In the genomic region with DNA sequence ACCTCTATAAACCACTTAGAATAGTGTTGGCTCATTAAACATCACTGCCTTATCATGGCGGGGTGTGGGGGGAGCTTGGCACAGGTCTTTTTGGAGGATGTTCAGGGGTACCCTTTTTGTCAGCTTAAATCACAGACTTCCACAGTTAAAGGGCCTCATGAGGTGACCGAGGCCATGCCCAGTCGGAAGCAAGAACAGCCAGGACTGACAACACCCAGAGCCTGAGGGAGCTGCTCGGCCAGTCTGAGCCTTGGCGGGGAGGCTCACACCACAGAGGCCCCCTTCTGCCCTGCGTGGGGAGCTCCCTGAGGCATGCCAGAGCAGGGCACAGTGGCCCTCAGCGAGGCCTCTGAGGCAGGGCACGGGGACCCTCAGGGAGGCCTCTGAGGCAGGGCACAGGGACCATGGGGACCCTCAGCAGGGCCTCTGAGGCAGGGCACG, we compare ENCODE assay signal across 18 cellular contexts. TPM values are rescaled to one million over a fixed set of nuclear protein-coding genes. Genes with fewer than 3 reads are reported as not detected.
A peak's percentile ranks its signal among the peaks of the same experiment; 100 is the strongest.
DNase-seq lines count a peak whose midpoint lies in the region; ATAC-seq and TF ChIP-seq lines count a peak whose summit lies in the region.
"Had no signal": no experiment of that assay in that cellular context is flagged by ENCODE, and none has a peak within 500 bp of the region (broad histone marks: within the 10 kb centered on the region; RNA-seq: fewer than 3 reads in every experiment).

No MANE protein-coding gene starts in this region.

- H3K4me3 ChIP-seq in SJCRH30 (no peak overlapping the region), heart left ventricle (peak overlapping the region in 1 of 12 donors; percentile 8), neuronal stem cell (ENCODE audit: low read length in 2 of 2) (no peak overlapping the region), thyroid gland (replicated peaks in 1 of 3) (no peak overlapping the region)
- H3K4me3 ChIP-seq in CD8-positive, alpha-beta T cell (ENCODE audit: low read depth, low read length), result no peak overlapping the region
- H3K4me3 ChIP-seq: body of pancreas had no signal

- H3K27ac Mint-ChIP-seq in CD8-positive, alpha-beta T cell, result no peak overlapping the region
- H3K27ac Mint-ChIP-seq: immature natural killer cell; stimulated activated naive B cell treated with anti-CD40 and anti-IgM and Interleukin-4, amounts not matched to agents 10 μg/mL and 1 μg/mL and 100 μg/mL, for 72 hours had no signal

- H3K23ac ChIP-seq in neuronal stem cell (ENCODE audit: low read depth, low read length, poor library complexity), result no peak overlapping the region

- no peak overlapping the region for H3K18ac ChIP-seq in neuronal stem cell (ENCODE audit: low read length)

- no peak overlapping the region for H3K4me3 Mint-ChIP-seq in CD8-positive, alpha-beta T cell
- H3K4me3 Mint-ChIP-seq: activated T-cell treated with anti-CD3 and anti-CD28 coated beads, Interleukin-2, amount 50 U/mL, for 4 hours; stimulated activated naive B cell treated with anti-CD40 and anti-IgM and Interleukin-4, amounts not matched to agents 10 μg/mL and 1 μg/mL and 100 μg/mL, for 72 hours had no signal

- DNase-seq in SJCRH30 (no peak), heart left ventricle (peak in 1 of 5 donors; percentile 35), neuronal stem cell (ENCODE audit: low spot score) (no peak), thyroid gland (no peak), GM13976 (ENCODE audit: low spot score) (no peak), NCI-H1417 treated with DMSO at 0.1 percent for 48 hours (lab: John Stamatoyannopoulos, UW) (no peak)
- no peak for DNase-seq in CD8-positive, alpha-beta T cell
- DNase-seq: activated T-cell treated with anti-CD3 and anti-CD28 coated beads, Interleukin-2, amount 50 U/mL, for 4 hours; Caco-2; immature natural killer cell; NCI-H1092; NCI-H526 treated with DMSO at 0.1 percent for 48 hours; stimulated activated CD4-positive, alpha-beta T cell treated with anti-CD3 and anti-CD28 coated beads, Interleukin-1b, Interleukin-23, amount 100 ng/mL, for 48 hours; stimulated activated naive B cell treated with anti-CD40 and anti-IgM and Interleukin-4, amounts not matched to agents 10 μg/mL and 1 μg/mL and 100 μg/mL, for 72 hours had no signal

- peaks cover 4% of the 10 kb centered on the region for H3K4me1 Mint-ChIP-seq in CD8-positive, alpha-beta T cell (ENCODE audit: low read depth)

- H3K27me3 ChIP-seq in SJCRH30 (no peaks in the 10 kb centered on the region), heart left ventricle (no peaks in the 10 kb centered on the region), neuronal stem cell (ENCODE audit: control insufficient read depth in 3 of 3, insufficient read depth in 3 of 3, low read depth in 1 of 3, low read length in 3 of 3) (no peaks in the 10 kb centered on the region), thyroid gland (no peaks in the 10 kb centered on the region)
- H3K27me3 ChIP-seq in CD8-positive, alpha-beta T cell (ENCODE audit: insufficient read depth, low read length), result no peaks in the 10 kb centered on the region
- H3K27me3 ChIP-seq: body of pancreas had no signal

- H3K4me2 ChIP-seq in neuronal stem cell (ENCODE audit: insufficient read depth, low read length, poor library complexity, severe bottlenecking), result no peak overlapping the region

- no peak overlapping the region for H3K4ac ChIP-seq in neuronal stem cell (ENCODE audit: low read length)

- no peaks in the 10 kb centered on the region for H3K36me3 Mint-ChIP-seq in CD8-positive, alpha-beta T cell
- H3K36me3 Mint-ChIP-seq: stimulated activated naive B cell treated with anti-CD40 and anti-IgM and Interleukin-4, amounts not matched to agents 10 μg/mL and 1 μg/mL and 100 μg/mL, for 72 hours had no signal

- no peak overlapping the region for H4K8ac ChIP-seq in neuronal stem cell (ENCODE audit: low read depth, low read length)

- no peak overlapping the region for H4K91ac ChIP-seq in neuronal stem cell (ENCODE audit: low read depth, low read length, poor library complexity)

- H3K9me3 Mint-ChIP-seq in CD8-positive, alpha-beta T cell, result no peaks in the 10 kb centered on the region
- H3K9me3 Mint-ChIP-seq: activated T-cell treated with anti-CD3 and anti-CD28 coated beads, Interleukin-2, amount 50 U/mL, for 4 hours; immature natural killer cell; stimulated activated naive B cell treated with anti-CD40 and anti-IgM and Interleukin-4, amounts not matched to agents 10 μg/mL and 1 μg/mL and 100 μg/mL, for 72 hours had no signal

- peaks cover 4% of the 10 kb centered on the region for H3K27me3 Mint-ChIP-seq in CD8-positive, alpha-beta T cell (ENCODE audit: low read depth)

- H2AFZ ChIP-seq in neuronal stem cell (ENCODE audit: low read length), result peak overlapping the region; percentile 78

- H3K36me3 ChIP-seq in SJCRH30, result no peaks in the 10 kb centered on the region; the same call in 1 of the 2 replicates
- H3K36me3 ChIP-seq in heart left ventricle, result peaks cover 0 to 17% (median 0%) of the 10 kb centered on the region in 9 donors
- H3K36me3 ChIP-seq in neuronal stem cell (replicated peaks in 1 of 2; ENCODE audit: control insufficient read depth in 2 of 2, insufficient read depth in 2 of 2, low read length in 2 of 2), result peaks cover 0 to 4% of the 10 kb centered on the region in 2 donors
- H3K36me3 ChIP-seq in thyroid gland, result no peaks in the 10 kb centered on the region
- H3K36me3 ChIP-seq in CD8-positive, alpha-beta T cell (ENCODE audit: insufficient read depth, low read length), result no peaks in the 10 kb centered on the region

- peak overlapping the region; percentile 84 for H3K27ac ChIP-seq in SJCRH30
- H3K27ac ChIP-seq in heart left ventricle, result peak overlapping the region; percentile 77 to 95 (median 91)
- no peak overlapping the region for H3K27ac ChIP-seq in neuronal stem cell (replicated peaks; ENCODE audit: low read length)
- H3K27ac ChIP-seq in thyroid gland, result peak overlapping the region; percentile 72 to 86 (median 78)
- H3K27ac ChIP-seq in CD8-positive, alpha-beta T cell (ENCODE audit: low read depth, low read length), result no peak overlapping the region

- H2BK120ac ChIP-seq in neuronal stem cell (ENCODE audit: low read depth, low read length), result no peak overlapping the region

- no peak overlapping the region for H2BK15ac ChIP-seq in neuronal stem cell (ENCODE audit: low read length)

- ATAC-seq in heart left ventricle (peak in 3 of 4 donors; percentile 1 to 9 (median 4)), GM21447 (IDR thresholded peaks at IDR 0.05; ENCODE audit: unreplicated experiment) (no peak)
- no peak for ATAC-seq in CD8-positive, alpha-beta T cell
- ATAC-seq: activated CD4-positive, CD25-positive, alpha-beta regulatory T cell treated with anti-CD3 and anti-CD28 coated beads, Interleukin-2, amount 50 U/mL, for 24 hours; esophagus mucosa had no signal

- in situ Hi-C loops in GM13976 (cut with MboI; ENCODE audit: low sequenced_read_pairs, unreplicated experiment), result no loop called here

- H3K9me3 ChIP-seq in SJCRH30 (replicated peaks) (no peaks in the 10 kb centered on the region), heart left ventricle (no peaks in the 10 kb centered on the region), neuronal stem cell (replicated peaks in 1 of 2; ENCODE audit: control insufficient read depth in 2 of 2, insufficient read depth in 1 of 2, low read depth in 1 of 2, low read length in 2 of 2) (no peaks in the 10 kb centered on the region), thyroid gland (no peaks in the 10 kb centered on the region)
- no peaks in the 10 kb centered on the region for H3K9me3 ChIP-seq in CD8-positive, alpha-beta T cell (ENCODE audit: low read length)
- H3K9me3 ChIP-seq: body of pancreas, Caco-2 had no signal

- CTCF ChIA-PET in CD8-positive, alpha-beta T cell (lab: Charles Lee), result interaction anchor here (1.4 to 1.7 kb wide), 3 partner anchors 8 to 122 kb away, joined by 4 to 5 read pairs (median 4); no protein-coding TSS in a partner anchor

- H3K9ac ChIP-seq in neuronal stem cell (ENCODE audit: low read depth, low read length, poor library complexity), result no peak overlapping the region

- 59 to 67% (median 65%) methylated on average over 1 to 9 of the region's 9 CpGs for WGBS in heart left ventricle, 4 donors
- WGBS in neuronal stem cell (ENCODE audit: extremely low coverage in 2 of 2, insufficient read length in 2 of 2, insufficient replicate concordance in 1 of 2), 2 donors, result no CpG with 5 or more reads among the region's 9 CpGs
- 81 to 100% methylated on average over 1 to 8 of the region's 9 CpGs for WGBS in thyroid gland, 2 donors

- peaks cover 6% of the 10 kb centered on the region for H3K79me1 ChIP-seq in neuronal stem cell (ENCODE audit: low read depth, low read length)

- TF ChIP-seq POLR2A in heart left ventricle (IDR thresholded peaks at IDR 0.05), result no peak
- TF ChIP-seq POLR2A in thyroid gland (IDR thresholded peaks at IDR 0.05), result no peak

- no peak overlapping the region for H2BK12ac ChIP-seq in neuronal stem cell (ENCODE audit: low read length)

- H3K4me1 ChIP-seq in SJCRH30 (peaks cover 56% of the 10 kb centered on the region), heart left ventricle (peaks cover 7 to 99% (median 56%) of the 10 kb centered on the region in 12 donors), neuronal stem cell (ENCODE audit: control insufficient read depth in 2 of 2, insufficient read depth in 1 of 2, low read depth in 1 of 2, low read length in 2 of 2) (peaks cover 17 to 20% of the 10 kb centered on the region in 2 donors), thyroid gland (peaks cover 46 to 61% of the 10 kb centered on the region in 2 donors)
- peaks cover 5% of the 10 kb centered on the region for H3K4me1 ChIP-seq in CD8-positive, alpha-beta T cell (ENCODE audit: insufficient read depth, low read length)

- TF ChIP-seq CTCF in heart left ventricle (IDR thresholded peaks at IDR 0.05), result no peak
- TF ChIP-seq CTCF in thyroid gland (IDR thresholded peaks at IDR 0.05), result no peak
- no peak for TF ChIP-seq CTCF in GM13976 (IDR thresholded peaks at IDR 0.05; ENCODE audit: borderline replicate concordance, control extremely low read depth, extremely low read depth, insufficient read depth, missing control alignments)
- TF ChIP-seq CTCF in CD8-positive, alpha-beta T cell (IDR thresholded peaks at IDR 0.05), result no peak

- H2BK5ac ChIP-seq in neuronal stem cell (ENCODE audit: low read length), result no peak overlapping the region

- POLR2A ChIA-PET in CD8-positive, alpha-beta T cell (lab: Charles Lee), result interaction anchor here (1.3 kb wide), 1 partner anchor 19 kb away, joined by 3 read pairs; no protein-coding TSS in a partner anchor

- H3K14ac ChIP-seq in neuronal stem cell (ENCODE audit: low read length), result peak overlapping the region; percentile 38

- peak overlapping the region; percentile 8 for H2AK5ac ChIP-seq in neuronal stem cell (ENCODE audit: low read depth, low read length)

- intact Hi-C loops in heart left ventricle (cut with DNase I), result loop anchor here in 8 of 10 donors (2.0 to 10.0 kb wide), 5 partner anchors 33 to 108 kb away; partner anchors contain the start of gene ITGB5 (in 4 of the 8)
- intact Hi-C loops in thyroid gland (cut with DNase I), result no loop called here
- intact Hi-C loops in CD8-positive, alpha-beta T cell (cut with DNase I, micrococcal nuclease), result no loop called here

RNA-seq across cellular contexts. Expression of gene UMPS, which starts 49.5 kb away (rescaled TPM):
- 50.4 and 62.9 TPM in 2 replicates for total RNA-seq in SJCRH30 (2014; rRNA removed; shearing (Covaris generic))
- total RNA-seq in heart left ventricle (10 to 100 TPM in 2 of 9 donors, 1 to 10 TPM in 7; 4.7 to 15.9 (median 7.1) TPM), thyroid gland (10 to 100 TPM; 18.5 to 37.4 (median 25.5) TPM)
- polyA plus RNA-seq in heart left ventricle, result 1 to 10 TPM; 2.3 to 7.8 TPM
- 13.8 TPM for polyA plus RNA-seq in neuronal stem cell (2013, experiment 1 of 2)
- polyA plus RNA-seq in neuronal stem cell (2013, experiment 2 of 2), result 13.2 TPM
- 10 to 100 TPM; 16.7 to 19.8 TPM for total RNA-seq in CD8-positive, alpha-beta T cell

Comparison
In these comparisons a context has a peak if more than half of its experiments do, and no peak if none do; other contexts are left out.
1. H3K27ac ChIP-seq: peak in SJCRH30 (single experiment), heart left ventricle (12 of 12) and thyroid gland (3 of 3); none in neuronal stem cell (single experiment) and CD8-positive, alpha-beta T cell (single experiment).
2. ATAC-seq: peak in heart left ventricle (3 of 4); none in CD8-positive, alpha-beta T cell (single experiment) and GM21447 (single experiment).
3. intact Hi-C loops: an anchor here in heart left ventricle (2.0 to 10.0 kb wide); none called in thyroid gland and CD8-positive, alpha-beta T cell.